8 cellular contexts compared by ENCODE assay signal in genomic region chr15:92880796-92881569, GRCh38. TPM values are rescaled to one million over a fixed set of nuclear protein-coding genes. Genes with fewer than 3 reads are reported as not detected.
A peak's percentile ranks its signal among the peaks of the same experiment; 100 is the strongest.
DNase-seq lines count a peak whose midpoint lies in the region; ATAC-seq and TF ChIP-seq lines count a peak whose summit lies in the region.

No MANE protein-coding gene starts in this region.

- TF ChIP-seq POLR2A in sigmoid colon (IDR thresholded peaks at IDR 0.05) = peak in 1 of 2 donors; percentile 43

- no peak overlapping the region for H3K4me3 ChIP-seq in HEK293 (ENCODE audit: low read depth, low read length)
- no peak overlapping the region for H3K4me3 ChIP-seq in SU-DHL-6 (ENCODE audit: insufficient read depth, low read length, poor library complexity, severe bottlenecking)
- H3K4me3 ChIP-seq in fibroblast of villous mesenchyme (ENCODE audit: low read depth, low read length) = no peak overlapping the region
- peak overlapping the region in 2 of 4 donors; percentile 50 to 51 for H3K4me3 ChIP-seq in sigmoid colon

- peaks cover 31% of the 10 kb centered on the region for H3K79me2 ChIP-seq in SU-DHL-6 (ENCODE audit: insufficient read depth, low read length)

- H3K9me3 ChIP-seq in HEK293 (ENCODE audit: control insufficient read depth, insufficient read depth, low read depth, low read length) (no peaks in the 10 kb centered on the region), SU-DHL-6 (ENCODE audit: insufficient read depth, low read length) (no peaks in the 10 kb centered on the region), sigmoid colon (no peaks in the 10 kb centered on the region)

- H3K9ac ChIP-seq in SU-DHL-6 (ENCODE audit: low read length) = peak overlapping the region; percentile 61

- TF ChIP-seq EP300 in sigmoid colon (IDR thresholded peaks at IDR 0.05) = no peak

- POLR2A ChIA-PET in HEK293 (lab: Yijun Ruan, JAX) = interaction anchor here (1.5 to 9.3 kb wide), 13 partner anchors 11 to 76 kb away, joined by 3 to 280 read pairs (median 34); partner anchors contain the start of gene CHD2

- H3K9me2 ChIP-seq in SU-DHL-6 (replicated peaks; ENCODE audit: insufficient read depth, low read length) = no peaks in the 10 kb centered on the region

- DNase-seq in fibroblast of villous mesenchyme (ENCODE audit: low read depth) = peak; percentile 58
- DNase-seq in sigmoid colon = no peak
- DNase-seq in AG08395 (ENCODE audit: low spot score) = no peak
- DNase-seq in NOMO-1 treated with DMSO at 0.1 percent for 48 hours (lab: John Stamatoyannopoulos, UW; ENCODE audit: unreplicated experiment) = no peak

- peak overlapping the region; percentile 13 for H2AFZ ChIP-seq in SU-DHL-6 (ENCODE audit: low read depth, low read length, severe bottlenecking)

- H3K27ac ChIP-seq in HEK293 (ENCODE audit: extremely low read depth, low read depth, low read length) = peak overlapping the region; percentile 70; the same call in 1 of the 2 replicates
- no peak overlapping the region for H3K27ac ChIP-seq in SU-DHL-6 (ENCODE audit: low read depth, low read length)
- H3K27ac ChIP-seq in sigmoid colon = peak overlapping the region; percentile 81 to 100 (median 88)

- 11 to 24% methylated on average over 4 of the region's 4 CpGs for WGBS in sigmoid colon, 2 donors

- H3K4me2 ChIP-seq in SU-DHL-6 (ENCODE audit: low read depth, low read length, poor library complexity, severe bottlenecking) = peak overlapping the region; percentile 64

- TF ChIP-seq CTCF in HEK293 (tag by site-specific recombination; IDR thresholded peaks at IDR 0.05) = no peak
- no peak for TF ChIP-seq CTCF in SU-DHL-6 (IDR thresholded peaks at IDR 0.05; ENCODE audit: insufficient read depth, low read length, poor library complexity, severe bottlenecking)
- no peak for TF ChIP-seq CTCF in fibroblast of villous mesenchyme (IDR thresholded peaks at IDR 0.05; ENCODE audit: insufficient read depth, low read depth, low read length)
- no peak for TF ChIP-seq CTCF in sigmoid colon (IDR thresholded peaks at IDR 0.05)

- no peaks in the 10 kb centered on the region for H3K27me3 ChIP-seq in SU-DHL-6 (ENCODE audit: low read length)
- H3K27me3 ChIP-seq in sigmoid colon = no peaks in the 10 kb centered on the region

- CTCF ChIA-PET in HEK293 (lab: Yijun Ruan, JAX) = interaction anchor here (1.0 to 2.5 kb wide), 7 partner anchors 11 to 84 kb away, joined by 3 to 15 read pairs (median 7); no protein-coding TSS in a partner anchor

- peaks cover 15% of the 10 kb centered on the region; the same call in 1 of the 2 replicates for H3F3A ChIP-seq in SU-DHL-6 (ENCODE audit: insufficient read depth)

- ATAC-seq in GM21723 (IDR thresholded peaks at IDR 0.05; ENCODE audit: unreplicated experiment) (no peak), GM18868 (IDR thresholded peaks at IDR 0.05; ENCODE audit: unreplicated experiment) (no peak)

- H3K4me1 ChIP-seq in HEK293 (ENCODE audit: control insufficient read depth, insufficient read depth, low read length) = peaks cover 12% of the 10 kb centered on the region
- H3K4me1 ChIP-seq in sigmoid colon = peaks cover 0 to 23% (median 17%) of the 10 kb centered on the region in 4 donors

- H3K36me3 ChIP-seq in HEK293 (ENCODE audit: control insufficient read depth in 2 of 2, insufficient read depth in 1 of 2, low read length in 2 of 2) (peaks cover 1 to 6% of the 10 kb centered on the region in 2 experiments), SU-DHL-6 (ENCODE audit: low read length) (peaks cover 28% of the 10 kb centered on the region), sigmoid colon (peaks cover 0 to 5% (median 0%) of the 10 kb centered on the region in 4 donors)

- intact Hi-C loops in sigmoid colon (cut with DNase I) = loop anchor here (5.0 kb wide), 1 partner anchor 36 kb away; no protein-coding TSS in a partner anchor

- peaks cover 16% of the 10 kb centered on the region for H4K20me1 ChIP-seq in SU-DHL-6 (ENCODE audit: low read depth, low read length)

TF ChIP-seq in HEK293, 187 proteins besides CTCF, POLR2A, EP300 and RAD21:
- TF ChIP-seq PRDM1 (tag by site-specific recombination; IDR thresholded peaks at IDR 0.05) (no peak), ZBTB17 (tag by site-specific recombination; IDR thresholded peaks at IDR 0.05) (peak; percentile 21; the same call in 1 of the 2 replicates), ZNF335 (tag by site-specific recombination; conservative IDR thresholded peaks at IDR 0.05) (peak; percentile 77)

RNA-seq across cellular contexts. Expression of gene CHD2, which starts 19.1 kb away (rescaled TPM):
- 85.7 and 102 TPM in 2 replicates for total RNA-seq in fibroblast of villous mesenchyme
- total RNA-seq in sigmoid colon = 100 to 1,000 TPM in 1 of 4 donors, 10 to 100 TPM in 3; 75.9 to 108 (median 90.0) TPM
- polyA plus RNA-seq in sigmoid colon = 10 to 100 TPM; 16.0 to 48.4 (median 16.8) TPM
